ENCODE assay signal across 1 cellular context in the genomic region with DNA sequence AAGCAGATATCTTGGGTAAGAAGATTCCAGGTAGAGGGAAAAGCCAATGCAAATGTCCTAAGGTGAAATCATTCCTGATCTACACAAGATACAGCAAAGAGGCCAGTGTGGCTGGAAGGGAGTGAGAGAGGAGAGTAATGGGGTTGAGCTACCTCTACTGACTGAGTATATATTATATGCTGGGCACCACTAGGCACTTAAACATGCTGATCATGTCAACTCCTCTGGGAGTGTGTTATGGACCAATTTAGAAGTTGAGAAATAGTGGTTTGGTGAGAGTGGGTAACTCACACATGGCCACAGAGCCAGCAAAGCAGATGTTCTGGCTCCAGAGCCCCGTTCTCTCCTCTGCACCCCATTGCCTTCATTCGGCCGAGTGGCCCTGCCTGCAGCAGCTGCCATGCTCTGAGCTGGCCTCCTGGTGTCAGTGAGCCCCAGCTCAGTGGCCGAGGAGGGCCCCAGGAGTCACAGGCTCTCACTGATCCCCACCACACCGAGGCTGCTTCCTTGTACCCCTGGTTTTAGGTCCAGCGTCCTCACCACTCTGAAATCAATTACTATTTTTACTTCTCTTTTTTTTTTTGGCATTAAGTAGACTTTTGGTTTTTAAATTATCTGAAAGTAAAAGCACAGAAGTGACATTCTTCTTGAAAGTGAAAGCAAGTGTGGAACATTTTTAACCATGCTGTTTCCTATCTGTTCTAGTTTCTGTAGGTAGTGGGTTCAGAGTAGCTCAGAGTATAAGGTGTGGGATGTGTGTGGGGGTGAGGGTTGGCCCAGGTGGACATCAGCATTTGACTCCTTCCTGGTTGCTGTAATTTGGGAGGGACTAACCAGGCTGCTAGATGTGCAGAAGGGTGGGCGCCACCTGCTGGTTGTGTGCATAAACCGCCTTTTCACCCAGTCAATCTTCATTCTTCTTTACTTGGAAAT.
TF ChIP-seq lines count a peak whose summit lies in the region.

No MANE protein-coding gene starts in this region.

TF ChIP-seq in SK-N-SH, 30 proteins besides CTCF, POLR2A, EP300 and RAD21 (continued from another document):
- TF ChIP-seq ELF1 (IDR thresholded peaks at IDR 0.05) (peak; percentile 57; the same call in 1 of the 2 replicates), SMC3 (IDR thresholded peaks at IDR 0.05; ENCODE audit: low read depth, low read length) (0 out of 2 replicates have a peak, but pooled peaks have one; percentile 2), MEF2A (IDR thresholded peaks at IDR 0.05; ENCODE audit: borderline replicate concordance, low read depth) (no peak)
- TF ChIP-seq, protein P1, sequence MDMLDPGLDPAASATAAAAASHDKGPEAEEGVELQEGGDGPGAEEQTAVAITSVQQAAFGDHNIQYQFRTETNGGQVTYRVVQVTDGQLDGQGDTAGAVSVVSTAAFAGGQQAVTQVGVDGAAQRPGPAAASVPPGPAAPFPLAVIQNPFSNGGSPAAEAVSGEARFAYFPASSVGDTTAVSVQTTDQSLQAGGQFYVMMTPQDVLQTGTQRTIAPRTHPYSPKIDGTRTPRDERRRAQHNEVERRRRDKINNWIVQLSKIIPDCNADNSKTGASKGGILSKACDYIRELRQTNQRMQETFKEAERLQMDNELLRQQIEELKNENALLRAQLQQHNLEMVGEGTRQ (IDR thresholded peaks at IDR 0.05; ENCODE audit: borderline replicate concordance, low read depth, low read length), result no peak
